8 cellular contexts compared by ENCODE assay signal in the genomic region with DNA sequence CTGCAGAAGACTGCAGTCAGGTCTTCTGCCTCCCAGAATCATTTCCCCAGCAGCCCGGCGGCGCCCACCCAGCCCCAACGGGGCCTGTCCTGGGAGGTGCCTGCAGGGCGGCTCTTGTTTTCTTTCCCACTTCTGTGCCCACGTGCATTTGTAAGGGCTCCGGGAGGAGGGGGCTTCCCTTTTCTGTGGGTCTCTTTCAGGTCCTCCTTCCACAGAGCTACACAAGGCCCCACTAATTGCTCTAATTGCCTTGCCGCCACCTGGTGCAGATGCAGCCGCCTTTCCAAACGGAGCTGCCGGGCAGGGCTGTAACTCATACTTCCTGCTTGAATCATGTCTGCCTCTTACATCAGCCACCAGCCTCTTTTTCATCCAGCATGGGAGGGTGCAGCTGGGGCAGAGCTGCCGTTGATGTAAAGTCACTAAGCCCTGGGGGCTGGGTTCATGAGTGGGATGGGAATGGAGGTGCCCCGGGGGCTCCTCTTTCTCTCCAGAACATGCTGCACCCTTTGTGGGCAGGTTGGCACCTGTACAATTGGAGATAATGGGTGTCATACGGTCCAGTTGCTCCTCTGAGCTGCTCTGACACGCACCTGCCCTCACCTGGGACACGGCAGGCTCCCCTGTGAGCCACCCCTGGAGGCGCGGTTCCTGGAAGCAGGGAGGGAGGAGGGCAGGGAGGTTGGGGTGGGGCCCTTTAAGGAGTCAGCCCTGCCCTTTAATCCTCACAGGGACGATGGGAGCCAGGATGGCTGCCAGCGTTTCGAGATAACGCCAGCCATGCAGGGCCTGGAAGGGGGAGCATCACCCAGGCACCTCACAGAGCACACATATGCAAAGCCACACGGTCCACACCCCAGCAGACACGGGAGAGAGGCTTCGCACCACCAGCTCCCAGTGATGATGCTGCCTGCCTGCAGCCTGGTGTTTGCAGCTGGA. TPM values are rescaled to one million over a fixed set of nuclear protein-coding genes. Genes with fewer than 3 reads are reported as not detected.
A peak's percentile ranks its signal among the peaks of the same experiment; 100 is the strongest.
DNase-seq lines count a peak whose midpoint lies in the region; ATAC-seq, FAIRE-seq and TF ChIP-seq lines count a peak whose summit lies in the region.

No MANE protein-coding gene starts in this region.

- FAIRE-seq in keratinocyte (lab: Jason Lieb, UNC): peak; percentile 93

- TF ChIP-seq CTCF in astrocyte of the spinal cord (IDR thresholded peaks at IDR 0.05; ENCODE audit: low read depth, low read length): no peak
- peak; percentile 14 to 39 (median 21) for TF ChIP-seq CTCF in keratinocyte (optimal IDR thresholded peaks at IDR 0.05 in 1 of 3, IDR thresholded peaks at IDR 0.05 in 1 of 3, conservative IDR thresholded peaks at IDR 0.05 in 1 of 3; ENCODE audit: extremely low read depth in 1 of 3, insufficient read depth in 2 of 3, low read length in 3 of 3)

- in situ Hi-C loops in astrocyte of the spinal cord (cut with HindIII; ENCODE audit: low sequenced_read_pairs): no loop called here

- no peaks in the 10 kb centered on the region for H3K79me2 ChIP-seq in keratinocyte (ENCODE audit: control insufficient read depth, insufficient read depth, low read length)

- DNase-seq in ELR (ENCODE audit: low read depth): peak; percentile 92
- peak; percentile 83 for DNase-seq in NCI-H1105 (lab: John Stamatoyannopoulos, UW)
- peak; percentile 77 for DNase-seq in SKM-1 treated with dmso at 0.1 percent for 144 hours (lab: John Stamatoyannopoulos, UW; ENCODE audit: unreplicated experiment)
- peak; percentile 87 for DNase-seq in astrocyte of the spinal cord (ENCODE audit: low read depth, low spot score)
- peak; percentile 100 for DNase-seq in keratinocyte (ENCODE audit: low read depth, low spot score)
- peak; percentile 35 to 53 for DNase-seq in stimulated activated CD4-positive, alpha-beta T cell treated with anti-CD3 and anti-CD28 coated beads, Interleukin-1b, Interleukin-23, amount 100 ng/mL, for 4 hours (ENCODE audit: low read depth in 2 of 2)
- no peak for DNase-seq in OCI-M2 (lab: John Stamatoyannopoulos, UW; ENCODE audit: unreplicated experiment)

- no peaks in the 10 kb centered on the region for H4K20me1 ChIP-seq in keratinocyte (ENCODE audit: control insufficient read depth, extremely low read depth, insufficient read depth, low read length)

- H3K4me1 ChIP-seq in keratinocyte (ENCODE audit: control insufficient read depth, extremely low read depth, insufficient read depth, low read length): peaks cover 45% of the 10 kb centered on the region

- no peak for ATAC-seq in HG03175 (IDR thresholded peaks at IDR 0.05; ENCODE audit: unreplicated experiment)

- no peaks in the 10 kb centered on the region for H3K9me1 ChIP-seq in keratinocyte (ENCODE audit: control insufficient read depth, extremely low read depth, insufficient read depth, low read length)

- H3K9ac ChIP-seq in keratinocyte (ENCODE audit: control insufficient read depth, extremely low read depth, insufficient read depth, low read length): peak overlapping the region; percentile 84

- no peaks in the 10 kb centered on the region for H3K9me3 ChIP-seq in keratinocyte (ENCODE audit: control insufficient read depth, low read depth, low read length)

- peak overlapping the region; percentile 96 for H3K27ac ChIP-seq in keratinocyte (ENCODE audit: control insufficient read depth, insufficient read depth, low read length)

- dilution Hi-C loops in keratinocyte (cut with MboI; ENCODE audit: extremely low pct_ligation_motif_present, low sequenced_read_pairs): no loop called here

- H3K4me2 ChIP-seq in keratinocyte (ENCODE audit: control insufficient read depth, extremely low read depth, insufficient read depth, low read depth, low read length): peak overlapping the region; percentile 77

- H2AFZ ChIP-seq in keratinocyte (ENCODE audit: control insufficient read depth, low read length): peak overlapping the region; percentile 82

- no peaks in the 10 kb centered on the region for H3K27me3 ChIP-seq in keratinocyte (ENCODE audit: control insufficient read depth, extremely low read depth, insufficient read depth, low read length)

- H3K4me3 ChIP-seq in astrocyte of the spinal cord (ENCODE audit: low read depth, low read length) (peak overlapping the region; percentile 14), keratinocyte (ENCODE audit: control insufficient read depth in 2 of 3, extremely low read depth in 1 of 3, insufficient read depth in 2 of 3, low read depth in 1 of 3, low read length in 3 of 3) (peak overlapping the region; percentile 10 to 55 (median 50))

- H3K36me3 ChIP-seq in keratinocyte (ENCODE audit: control insufficient read depth in 2 of 2, extremely low read depth in 1 of 2, insufficient read depth in 2 of 2, low read length in 2 of 2): no peaks in the 10 kb centered on the region

RNA-seq across cellular contexts. Expression of a gene that starts 41.1 kb away (rescaled TPM):
- 13.4 to 15.3 TPM (median 13.4 TPM) in 3 replicates for polyA plus RNA-seq in keratinocyte
- 16.2 TPM for polyA plus RNA-seq in keratinocyte (2011; ENCODE audit: low read depth)
- 7.9 and 14.6 TPM in 2 replicates for polyA plus RNA-seq in keratinocyte (2011; cell fraction: cytosol; rRNA removed)
- polyA plus RNA-seq in keratinocyte (2011; cell fraction: nucleus; rRNA removed): 37.2 and 42.7 TPM in 2 replicates
- polyA plus RNA-seq in keratinocyte (2012; ENCODE audit: low replicate concordance): 16.2 and 18.9 TPM in 2 replicates
- 8.5 to 12.7 TPM (median 11.3 TPM) in 3 replicates for polyA minus RNA-seq in keratinocyte
- 15.3 TPM for polyA minus RNA-seq in keratinocyte (2011; cell fraction: cytosol; rRNA and poly(A)+ RNA removed)
- 15.2 and 22.3 TPM in 2 replicates for polyA minus RNA-seq in keratinocyte (2011; cell fraction: nucleus; rRNA and poly(A)+ RNA removed)
